11 cellular contexts compared by ENCODE assay signal in the genomic region with DNA sequence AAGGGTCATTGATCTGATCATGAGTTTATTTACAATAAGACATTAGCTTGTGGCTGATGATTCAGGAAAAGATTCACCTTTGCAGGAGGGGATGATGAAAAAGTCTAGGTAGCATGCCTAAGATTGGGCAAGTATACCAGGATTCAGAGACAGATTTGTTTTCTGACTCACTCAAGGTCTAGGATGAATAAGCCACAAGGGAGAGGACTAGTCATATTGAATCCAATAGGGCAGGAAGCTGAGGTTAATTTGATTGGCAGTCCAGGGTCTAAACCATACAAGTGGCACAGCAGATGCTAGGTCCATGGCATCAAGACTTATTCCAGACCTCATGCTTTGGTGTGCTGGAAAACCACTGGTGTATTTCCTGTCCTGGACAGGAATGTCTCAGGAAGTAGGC.
DNase-seq lines count a peak whose midpoint lies in the region; ATAC-seq and TF ChIP-seq lines count a peak whose summit lies in the region.
"Had no signal": no experiment of that assay in that cellular context is flagged by ENCODE, and none has a peak within 500 bp of the region (broad histone marks: within the 10 kb centered on the region; RNA-seq: fewer than 3 reads in every experiment).

No MANE protein-coding gene starts in this region.

- H2BK5ac ChIP-seq in mesendoderm (ENCODE audit: low read length): no peak overlapping the region

- DNase-seq in MCF 10A (ENCODE audit: unreplicated experiment) (peak; percentile 40), breast epithelium (ENCODE audit: low spot score in 2 of 2) (no peak), SK-N-SH (no peak), stromal cell of bone marrow (ENCODE audit: low read depth) (peak; percentile 18), NCI-H1105 (lab: John Stamatoyannopoulos, UW) (no peak), mesendoderm (no peak)
- DNase-seq: activated naive CD4-positive, alpha-beta T cell treated with Interleukin-2 at 50 U/mL for 16 hours; NCI-H510A; thyroid gland had no signal

- no peak overlapping the region for H2BK120ac ChIP-seq in mesendoderm (ENCODE audit: low read depth, low read length)

- no peak overlapping the region for H4K8ac ChIP-seq in mesendoderm (ENCODE audit: low read depth, low read length)

- peaks cover 0 to 14% of the 10 kb centered on the region in 2 donors for H3K9me3 ChIP-seq in breast epithelium
- H3K9me3 ChIP-seq in SK-N-SH: no peaks in the 10 kb centered on the region
- H3K9me3 ChIP-seq: thyroid gland had no signal

- H4K5ac ChIP-seq in mesendoderm (ENCODE audit: low read length): no peak overlapping the region

- peak overlapping the region; percentile 11 for H3K27ac Mint-ChIP-seq in MCF 10A (ENCODE audit: low read depth, unreplicated experiment)

- no peak overlapping the region for H2BK15ac ChIP-seq in mesendoderm (replicated peaks; ENCODE audit: low read depth)

- H3K18ac ChIP-seq in mesendoderm (ENCODE audit: low read length): no peak overlapping the region

- TF ChIP-seq RAD21 in SK-N-SH (IDR thresholded peaks at IDR 0.05; ENCODE audit: low read length): no peak

- H3K56ac ChIP-seq in mesendoderm (ENCODE audit: low read length): no peak overlapping the region

- no peaks in the 10 kb centered on the region for H3K36me3 Mint-ChIP-seq in MCF 10A (ENCODE audit: insufficient read depth, unreplicated experiment)

- H3K27ac ChIP-seq in breast epithelium (no peak overlapping the region), SK-N-SH (ENCODE audit: low read depth in 2 of 2, low read length in 1 of 2) (peak overlapping the region in 1 of 2 experiments; percentile 88; a peak in 2 of 4 replicates), mesendoderm (ENCODE audit: low read depth, low read length) (no peak overlapping the region)
- H3K27ac ChIP-seq: thyroid gland had no signal

- H3K4me1 Mint-ChIP-seq in MCF 10A (ENCODE audit: insufficient read depth, unreplicated experiment): peaks cover 22% of the 10 kb centered on the region

- no peak overlapping the region for H3K4me3 ChIP-seq in breast epithelium
- no peak overlapping the region for H3K4me3 ChIP-seq in SK-N-SH (ENCODE audit: low read depth in 2 of 2, low read length in 1 of 2)
- no peak overlapping the region for H3K4me3 ChIP-seq in mesendoderm (ENCODE audit: low read length)
- H3K4me3 ChIP-seq: thyroid gland had no signal

- H2AFZ ChIP-seq in SK-N-SH (ENCODE audit: low read depth): no peak overlapping the region

- no peak overlapping the region for H3K4me3 Mint-ChIP-seq in MCF 10A (ENCODE audit: unreplicated experiment)

- intact Hi-C loops in MCF 10A (cut with micrococcal nuclease): no loop called here
- intact Hi-C loops in breast epithelium (cut with DNase I; ENCODE audit: low total_unique reads): no loop called here

- H3K36me3 ChIP-seq in breast epithelium (no peaks in the 10 kb centered on the region), SK-N-SH (replicated peaks in 1 of 2; ENCODE audit: control insufficient read depth in 1 of 2, insufficient read depth in 2 of 2, low read length in 1 of 2) (no peaks in the 10 kb centered on the region), mesendoderm (ENCODE audit: control insufficient read depth, insufficient read depth, low read length) (no peaks in the 10 kb centered on the region)
- H3K36me3 ChIP-seq: thyroid gland had no signal

- no peak overlapping the region for H3K23ac ChIP-seq in mesendoderm (ENCODE audit: low read length)

- peak overlapping the region; percentile 17; the same call in 1 of the 2 replicates for H3K4me2 ChIP-seq in SK-N-SH
- H3K4me2 ChIP-seq in mesendoderm (ENCODE audit: low read length): no peak overlapping the region

- H3K4me1 ChIP-seq in breast epithelium (no peaks in the 10 kb centered on the region), SK-N-SH (ENCODE audit: control insufficient read depth in 1 of 2, insufficient read depth in 2 of 2, low read depth in 1 of 2, low read length in 1 of 2) (peaks cover 0 to 33% of the 10 kb centered on the region in 2 experiments; a peak in 3 of 4 replicates), mesendoderm (ENCODE audit: control insufficient read depth, low read depth, low read length) (no peaks in the 10 kb centered on the region)
- H3K4me1 ChIP-seq: thyroid gland had no signal

- H3K79me1 ChIP-seq in mesendoderm (ENCODE audit: low read length): no peaks in the 10 kb centered on the region

- no peak overlapping the region for H3K4ac ChIP-seq in mesendoderm (ENCODE audit: low read depth, low read length)

- peaks cover 56% of the 10 kb centered on the region for H3F3A ChIP-seq in SK-N-SH (replicated peaks; ENCODE audit: insufficient read depth)

- H4K20me1 ChIP-seq in SK-N-SH (ENCODE audit: insufficient read depth): no peaks in the 10 kb centered on the region

- POLR2A ChIA-PET in MCF 10A (lab: Yijun Ruan, JAX) (interaction anchor here (0.7 kb wide), 1 partner anchor 46 kb away, joined by 3 read pairs; no protein-coding TSS in a partner anchor), SK-N-SH (lab: Yijun Ruan, JAX) (no interaction called here)

- TF ChIP-seq POLR2A in breast epithelium (IDR thresholded peaks at IDR 0.05): no peak

- TF ChIP-seq CTCF in MCF 10A (IDR thresholded peaks at IDR 0.05; ENCODE audit: unreplicated experiment): no peak
- TF ChIP-seq CTCF in breast epithelium (IDR thresholded peaks at IDR 0.05): no peak
- TF ChIP-seq CTCF in SK-N-SH (IDR thresholded peaks at IDR 0.05): no peak

- H2AK5ac ChIP-seq in mesendoderm (ENCODE audit: low read length): no peak overlapping the region

- H3K27me3 ChIP-seq in breast epithelium (no peaks in the 10 kb centered on the region), SK-N-SH (ENCODE audit: insufficient read depth) (no peaks in the 10 kb centered on the region), mesendoderm (ENCODE audit: insufficient read depth, low read length, poor library complexity) (no peaks in the 10 kb centered on the region)
- H3K27me3 ChIP-seq: thyroid gland had no signal

- ATAC-seq in HG03039 (IDR thresholded peaks at IDR 0.05; ENCODE audit: unreplicated experiment) (peak; percentile 91), GM19324 (IDR thresholded peaks at IDR 0.05; ENCODE audit: low FRiP score, unreplicated experiment) (no peak)

- BruUV-seq in MCF 10A (replicated peaks; lab: Mats Ljungman, UMichigan): no TSS peak

- H3K79me2 ChIP-seq in SK-N-SH (ENCODE audit: insufficient read depth) (no peaks in the 10 kb centered on the region), mesendoderm (ENCODE audit: control insufficient read depth, insufficient read depth, low read length) (no peaks in the 10 kb centered on the region)

- H3K9me2 ChIP-seq in SK-N-SH: no peaks in the 10 kb centered on the region

- peak overlapping the region; percentile 7; the same call in 1 of the 2 replicates for H3K9ac ChIP-seq in SK-N-SH
- H3K9ac ChIP-seq in mesendoderm (ENCODE audit: low read length): no peak overlapping the region

- peaks cover 7% of the 10 kb centered on the region for H3K9me3 Mint-ChIP-seq in MCF 10A (ENCODE audit: unreplicated experiment)

- peak in 1 of 2 experiments; percentile 89; a peak in 2 of 4 replicates for TF ChIP-seq EP300 in SK-N-SH (IDR thresholded peaks at IDR 0.05; ENCODE audit: borderline replicate concordance in 1 of 2, low read depth in 1 of 2, low read length in 1 of 2)

- H3K27me3 Mint-ChIP-seq in MCF 10A (ENCODE audit: insufficient read depth, unreplicated experiment): no peaks in the 10 kb centered on the region

- CTCF ChIA-PET in MCF 10A (lab: Yijun Ruan, JAX) (interaction anchor here (0.6 to 1.6 kb wide), 4 partner anchors 9 to 586 kb away, joined by 3 to 4 read pairs (median 4); no protein-coding TSS in a partner anchor), SK-N-SH (lab: Yijun Ruan, JAX) (interaction anchor here (1.9 kb wide), 1 partner anchor 15 kb away, joined by 4 read pairs; no protein-coding TSS in a partner anchor)

TF ChIP-seq in SK-N-SH, 30 proteins besides CTCF, POLR2A, EP300 and RAD21 (continues in another document):
- TF ChIP-seq JUND (IDR thresholded peaks at IDR 0.05) (peak; percentile 72), RFX5 (IDR thresholded peaks at IDR 0.05; ENCODE audit: low read length) (no peak), FOXM1 (IDR thresholded peaks at IDR 0.05; ENCODE audit: low read depth) (no peak), TEAD4 (IDR thresholded peaks at IDR 0.05; ENCODE audit: borderline replicate concordance, insufficient read depth) (peak; percentile 74), TAF1 (IDR thresholded peaks at IDR 0.05; ENCODE audit: borderline replicate concordance, low read depth, low read length) (no peak), NRF1 (IDR thresholded peaks at IDR 0.05; ENCODE audit: low read depth, low read length) (no peak), NFIC (IDR thresholded peaks at IDR 0.05; ENCODE audit: borderline replicate concordance) (peak; percentile 68), ELF1 (IDR thresholded peaks at IDR 0.05) (no peak), RXRA (IDR thresholded peaks at IDR 0.05; ENCODE audit: borderline replicate concordance, low read depth) (peak; percentile 54; the same call in 1 of the 2 replicates), GATA2 (CRISPR knock-in tag; IDR thresholded peaks at IDR 0.05) (no peak)
- TF ChIP-seq, protein P1, sequence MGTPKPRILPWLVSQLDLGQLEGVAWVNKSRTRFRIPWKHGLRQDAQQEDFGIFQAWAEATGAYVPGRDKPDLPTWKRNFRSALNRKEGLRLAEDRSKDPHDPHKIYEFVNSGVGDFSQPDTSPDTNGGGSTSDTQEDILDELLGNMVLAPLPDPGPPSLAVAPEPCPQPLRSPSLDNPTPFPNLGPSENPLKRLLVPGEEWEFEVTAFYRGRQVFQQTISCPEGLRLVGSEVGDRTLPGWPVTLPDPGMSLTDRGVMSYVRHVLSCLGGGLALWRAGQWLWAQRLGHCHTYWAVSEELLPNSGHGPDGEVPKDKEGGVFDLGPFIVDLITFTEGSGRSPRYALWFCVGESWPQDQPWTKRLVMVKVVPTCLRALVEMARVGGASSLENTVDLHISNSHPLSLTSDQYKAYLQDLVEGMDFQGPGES (IDR thresholded peaks at IDR 0.05; ENCODE audit: low read depth, low read length): no peak
- TF ChIP-seq, protein P2, sequence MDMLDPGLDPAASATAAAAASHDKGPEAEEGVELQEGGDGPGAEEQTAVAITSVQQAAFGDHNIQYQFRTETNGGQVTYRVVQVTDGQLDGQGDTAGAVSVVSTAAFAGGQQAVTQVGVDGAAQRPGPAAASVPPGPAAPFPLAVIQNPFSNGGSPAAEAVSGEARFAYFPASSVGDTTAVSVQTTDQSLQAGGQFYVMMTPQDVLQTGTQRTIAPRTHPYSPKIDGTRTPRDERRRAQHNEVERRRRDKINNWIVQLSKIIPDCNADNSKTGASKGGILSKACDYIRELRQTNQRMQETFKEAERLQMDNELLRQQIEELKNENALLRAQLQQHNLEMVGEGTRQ (IDR thresholded peaks at IDR 0.05; ENCODE audit: borderline replicate concordance, low read depth, low read length): no peak

Comparison
In these comparisons a context has a peak if more than half of its experiments do, and no peak if none do; other contexts are left out.
1. DNase-seq: peak in MCF 10A (single experiment) and stromal cell of bone marrow (single experiment); none in breast epithelium (0 of 2), SK-N-SH (single experiment), NCI-H1105 (single experiment) and mesendoderm (single experiment).